Comparison of ENCODE assay signal across 1 cellular context in the genomic region with DNA sequence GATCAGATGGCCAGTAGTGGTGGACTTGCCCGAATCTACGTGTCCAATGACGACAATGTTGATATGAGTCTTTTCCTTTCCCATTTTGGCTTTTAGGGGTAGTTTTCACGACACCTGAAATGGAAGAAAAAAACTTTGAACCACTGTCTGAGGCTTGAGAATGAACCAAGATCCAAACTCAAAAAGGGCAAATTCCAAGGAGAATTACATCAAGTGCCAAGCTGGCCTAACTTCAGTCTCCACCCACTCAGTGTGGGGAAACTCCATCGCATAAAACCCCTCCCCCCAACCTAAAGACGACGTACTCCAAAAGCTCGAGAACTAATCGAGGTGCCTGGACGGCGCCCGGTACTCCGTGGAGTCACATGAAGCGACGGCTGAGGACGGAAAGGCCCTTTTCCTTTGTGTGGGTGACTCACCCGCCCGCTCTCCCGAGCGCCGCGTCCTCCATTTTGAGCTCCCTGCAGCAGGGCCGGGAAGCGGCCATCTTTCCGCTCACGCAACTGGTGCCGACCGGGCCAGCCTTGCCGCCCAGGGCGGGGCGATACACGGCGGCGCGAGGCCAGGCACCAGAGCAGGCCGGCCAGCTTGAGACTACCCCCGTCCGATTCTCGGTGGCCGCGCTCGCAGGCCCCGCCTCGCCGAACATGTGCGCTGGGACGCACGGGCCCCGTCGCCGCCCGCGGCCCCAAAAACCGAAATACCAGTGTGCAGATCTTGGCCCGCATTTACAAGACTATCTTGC.
TF ChIP-seq lines count a peak whose summit lies in the region.

No MANE protein-coding gene starts in this region.

TF ChIP-seq in WTC11, 78 proteins besides CTCF, POLR2A, EP300 and RAD21 (continued from another document):
- TF ChIP-seq, protein P1, sequence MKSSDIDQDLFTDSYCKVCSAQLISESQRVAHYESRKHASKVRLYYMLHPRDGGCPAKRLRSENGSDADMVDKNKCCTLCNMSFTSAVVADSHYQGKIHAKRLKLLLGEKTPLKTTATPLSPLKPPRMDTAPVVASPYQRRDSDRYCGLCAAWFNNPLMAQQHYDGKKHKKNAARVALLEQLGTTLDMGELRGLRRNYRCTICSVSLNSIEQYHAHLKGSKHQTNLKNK (CRISPR knock-in tag; IDR thresholded peaks at IDR 0.05) = peak; percentile 40; the same call in 1 of the 2 replicates
- TF ChIP-seq, protein P2, sequence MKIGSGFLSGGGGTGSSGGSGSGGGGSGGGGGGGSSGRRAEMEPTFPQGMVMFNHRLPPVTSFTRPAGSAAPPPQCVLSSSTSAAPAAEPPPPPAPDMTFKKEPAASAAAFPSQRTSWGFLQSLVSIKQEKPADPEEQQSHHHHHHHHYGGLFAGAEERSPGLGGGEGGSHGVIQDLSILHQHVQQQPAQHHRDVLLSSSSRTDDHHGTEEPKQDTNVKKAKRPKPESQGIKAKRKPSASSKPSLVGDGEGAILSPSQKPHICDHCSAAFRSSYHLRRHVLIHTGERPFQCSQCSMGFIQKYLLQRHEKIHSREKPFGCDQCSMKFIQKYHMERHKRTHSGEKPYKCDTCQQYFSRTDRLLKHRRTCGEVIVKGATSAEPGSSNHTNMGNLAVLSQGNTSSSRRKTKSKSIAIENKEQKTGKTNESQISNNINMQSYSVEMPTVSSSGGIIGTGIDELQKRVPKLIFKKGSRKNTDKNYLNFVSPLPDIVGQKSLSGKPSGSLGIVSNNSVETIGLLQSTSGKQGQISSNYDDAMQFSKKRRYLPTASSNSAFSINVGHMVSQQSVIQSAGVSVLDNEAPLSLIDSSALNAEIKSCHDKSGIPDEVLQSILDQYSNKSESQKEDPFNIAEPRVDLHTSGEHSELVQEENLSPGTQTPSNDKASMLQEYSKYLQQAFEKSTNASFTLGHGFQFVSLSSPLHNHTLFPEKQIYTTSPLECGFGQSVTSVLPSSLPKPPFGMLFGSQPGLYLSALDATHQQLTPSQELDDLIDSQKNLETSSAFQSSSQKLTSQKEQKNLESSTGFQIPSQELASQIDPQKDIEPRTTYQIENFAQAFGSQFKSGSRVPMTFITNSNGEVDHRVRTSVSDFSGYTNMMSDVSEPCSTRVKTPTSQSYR (CRISPR knock-in tag; IDR thresholded peaks at IDR 0.05) = no peak; the same call in 1 of the 2 replicates
- peak; percentile 94 for TF ChIP-seq NFATC4 (CRISPR knock-in tag; IDR thresholded peaks at IDR 0.05)
- TF ChIP-seq TP53 (CRISPR knock-in tag; IDR thresholded peaks at IDR 0.05) = no peak
- peak; percentile 55 for TF ChIP-seq SMAD3 (CRISPR knock-in tag; IDR thresholded peaks at IDR 0.05; ENCODE audit: borderline replicate concordance)
- no peak for TF ChIP-seq ZNF121 (CRISPR knock-in tag; IDR thresholded peaks at IDR 0.05)
- TF ChIP-seq HMGA2 (CRISPR knock-in tag; IDR thresholded peaks at IDR 0.05) = no peak
- no peak for TF ChIP-seq JAZF1 (CRISPR knock-in tag; IDR thresholded peaks at IDR 0.05)
- 0 out of 2 replicates have a peak, but pooled peaks have one; percentile 20 for TF ChIP-seq RORB (CRISPR knock-in tag; IDR thresholded peaks at IDR 0.05)
- peak; percentile 22; the same call in 1 of the 2 replicates for TF ChIP-seq ZNF317 (CRISPR knock-in tag; IDR thresholded peaks at IDR 0.05; ENCODE audit: borderline replicate concordance, low read depth)
- TF ChIP-seq OVOL2 (CRISPR knock-in tag; IDR thresholded peaks at IDR 0.05; ENCODE audit: borderline replicate concordance) = no peak
- peak; percentile 92; the same call in 1 of the 2 replicates for TF ChIP-seq ZNF671 (CRISPR knock-in tag; IDR thresholded peaks at IDR 0.05)
- TF ChIP-seq, protein P3, sequence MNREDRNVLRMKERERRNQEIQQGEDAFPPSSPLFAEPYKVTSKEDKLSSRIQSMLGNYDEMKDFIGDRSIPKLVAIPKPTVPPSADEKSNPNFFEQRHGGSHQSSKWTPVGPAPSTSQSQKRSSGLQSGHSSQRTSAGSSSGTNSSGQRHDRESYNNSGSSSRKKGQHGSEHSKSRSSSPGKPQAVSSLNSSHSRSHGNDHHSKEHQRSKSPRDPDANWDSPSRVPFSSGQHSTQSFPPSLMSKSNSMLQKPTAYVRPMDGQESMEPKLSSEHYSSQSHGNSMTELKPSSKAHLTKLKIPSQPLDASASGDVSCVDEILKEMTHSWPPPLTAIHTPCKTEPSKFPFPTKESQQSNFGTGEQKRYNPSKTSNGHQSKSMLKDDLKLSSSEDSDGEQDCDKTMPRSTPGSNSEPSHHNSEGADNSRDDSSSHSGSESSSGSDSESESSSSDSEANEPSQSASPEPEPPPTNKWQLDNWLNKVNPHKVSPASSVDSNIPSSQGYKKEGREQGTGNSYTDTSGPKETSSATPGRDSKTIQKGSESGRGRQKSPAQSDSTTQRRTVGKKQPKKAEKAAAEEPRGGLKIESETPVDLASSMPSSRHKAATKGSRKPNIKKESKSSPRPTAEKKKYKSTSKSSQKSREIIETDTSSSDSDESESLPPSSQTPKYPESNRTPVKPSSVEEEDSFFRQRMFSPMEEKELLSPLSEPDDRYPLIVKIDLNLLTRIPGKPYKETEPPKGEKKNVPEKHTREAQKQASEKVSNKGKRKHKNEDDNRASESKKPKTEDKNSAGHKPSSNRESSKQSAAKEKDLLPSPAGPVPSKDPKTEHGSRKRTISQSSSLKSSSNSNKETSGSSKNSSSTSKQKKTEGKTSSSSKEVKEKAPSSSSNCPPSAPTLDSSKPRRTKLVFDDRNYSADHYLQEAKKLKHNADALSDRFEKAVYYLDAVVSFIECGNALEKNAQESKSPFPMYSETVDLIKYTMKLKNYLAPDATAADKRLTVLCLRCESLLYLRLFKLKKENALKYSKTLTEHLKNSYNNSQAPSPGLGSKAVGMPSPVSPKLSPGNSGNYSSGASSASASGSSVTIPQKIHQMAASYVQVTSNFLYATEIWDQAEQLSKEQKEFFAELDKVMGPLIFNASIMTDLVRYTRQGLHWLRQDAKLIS (CRISPR knock-in tag; IDR thresholded peaks at IDR 0.05; ENCODE audit: borderline replicate concordance) = no peak; the same call in 1 of the 2 replicates
- TF ChIP-seq, protein P4, sequence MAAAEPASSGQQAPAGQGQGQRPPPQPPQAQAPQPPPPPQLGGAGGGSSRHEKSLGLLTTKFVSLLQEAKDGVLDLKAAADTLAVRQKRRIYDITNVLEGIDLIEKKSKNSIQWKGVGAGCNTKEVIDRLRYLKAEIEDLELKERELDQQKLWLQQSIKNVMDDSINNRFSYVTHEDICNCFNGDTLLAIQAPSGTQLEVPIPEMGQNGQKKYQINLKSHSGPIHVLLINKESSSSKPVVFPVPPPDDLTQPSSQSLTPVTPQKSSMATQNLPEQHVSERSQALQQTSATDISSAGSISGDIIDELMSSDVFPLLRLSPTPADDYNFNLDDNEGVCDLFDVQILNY (CRISPR knock-in tag; IDR thresholded peaks at IDR 0.05) = 0 out of 2 replicates have a peak, but pooled peaks have one; percentile 53
- peak; percentile 72; the same call in 1 of the 2 replicates for TF ChIP-seq FOXP1 (CRISPR knock-in tag; IDR thresholded peaks at IDR 0.05; ENCODE audit: borderline replicate concordance)
- TF ChIP-seq ETV6 (CRISPR knock-in tag; IDR thresholded peaks at IDR 0.05) = no peak; the same call in 1 of the 2 replicates
- TF ChIP-seq MYBL2 (CRISPR knock-in tag; IDR thresholded peaks at IDR 0.05) = no peak; the same call in 1 of the 2 replicates
- no peak for TF ChIP-seq NR3C1 (CRISPR knock-in tag; conservative IDR thresholded peaks at IDR 0.05; ENCODE audit: low read depth)
- TF ChIP-seq, protein P5, sequence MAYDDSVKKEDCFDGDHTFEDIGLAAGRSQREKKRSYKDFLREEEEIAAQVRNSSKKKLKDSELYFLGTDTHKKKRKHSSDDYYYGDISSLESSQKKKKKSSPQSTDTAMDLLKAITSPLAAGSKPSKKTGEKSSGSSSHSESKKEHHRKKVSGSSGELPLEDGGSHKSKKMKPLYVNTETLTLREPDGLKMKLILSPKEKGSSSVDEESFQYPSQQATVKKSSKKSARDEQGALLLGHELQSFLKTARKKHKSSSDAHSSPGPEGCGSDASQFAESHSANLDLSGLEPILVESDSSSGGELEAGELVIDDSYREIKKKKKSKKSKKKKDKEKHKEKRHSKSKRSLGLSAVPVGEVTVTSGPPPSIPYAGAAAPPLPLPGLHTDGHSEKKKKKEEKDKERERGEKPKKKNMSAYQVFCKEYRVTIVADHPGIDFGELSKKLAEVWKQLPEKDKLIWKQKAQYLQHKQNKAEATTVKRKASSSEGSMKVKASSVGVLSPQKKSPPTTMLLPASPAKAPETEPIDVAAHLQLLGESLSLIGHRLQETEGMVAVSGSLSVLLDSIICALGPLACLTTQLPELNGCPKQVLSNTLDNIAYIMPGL (CRISPR knock-in tag; IDR thresholded peaks at IDR 0.05) = no peak
- TF ChIP-seq, protein P6, sequence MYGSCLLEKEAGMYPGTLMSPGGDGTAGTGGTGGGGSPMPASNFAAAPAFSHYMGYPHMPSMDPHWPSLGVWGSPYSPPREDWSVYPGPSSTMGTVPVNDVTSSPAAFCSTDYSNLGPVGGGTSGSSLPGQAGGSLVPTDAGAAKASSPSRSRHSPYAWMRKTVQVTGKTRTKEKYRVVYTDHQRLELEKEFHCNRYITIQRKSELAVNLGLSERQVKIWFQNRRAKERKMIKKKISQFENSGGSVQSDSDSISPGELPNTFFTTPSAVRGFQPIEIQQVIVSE (CRISPR knock-in tag; IDR thresholded peaks at IDR 0.05; ENCODE audit: borderline replicate concordance) = peak; percentile 84; the same call in 1 of the 2 replicates
- TF ChIP-seq, protein P7, sequence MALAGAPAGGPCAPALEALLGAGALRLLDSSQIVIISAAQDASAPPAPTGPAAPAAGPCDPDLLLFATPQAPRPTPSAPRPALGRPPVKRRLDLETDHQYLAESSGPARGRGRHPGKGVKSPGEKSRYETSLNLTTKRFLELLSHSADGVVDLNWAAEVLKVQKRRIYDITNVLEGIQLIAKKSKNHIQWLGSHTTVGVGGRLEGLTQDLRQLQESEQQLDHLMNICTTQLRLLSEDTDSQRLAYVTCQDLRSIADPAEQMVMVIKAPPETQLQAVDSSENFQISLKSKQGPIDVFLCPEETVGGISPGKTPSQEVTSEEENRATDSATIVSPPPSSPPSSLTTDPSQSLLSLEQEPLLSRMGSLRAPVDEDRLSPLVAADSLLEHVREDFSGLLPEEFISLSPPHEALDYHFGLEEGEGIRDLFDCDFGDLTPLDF (CRISPR knock-in tag; IDR thresholded peaks at IDR 0.05) = no peak
- TF ChIP-seq, protein P8, sequence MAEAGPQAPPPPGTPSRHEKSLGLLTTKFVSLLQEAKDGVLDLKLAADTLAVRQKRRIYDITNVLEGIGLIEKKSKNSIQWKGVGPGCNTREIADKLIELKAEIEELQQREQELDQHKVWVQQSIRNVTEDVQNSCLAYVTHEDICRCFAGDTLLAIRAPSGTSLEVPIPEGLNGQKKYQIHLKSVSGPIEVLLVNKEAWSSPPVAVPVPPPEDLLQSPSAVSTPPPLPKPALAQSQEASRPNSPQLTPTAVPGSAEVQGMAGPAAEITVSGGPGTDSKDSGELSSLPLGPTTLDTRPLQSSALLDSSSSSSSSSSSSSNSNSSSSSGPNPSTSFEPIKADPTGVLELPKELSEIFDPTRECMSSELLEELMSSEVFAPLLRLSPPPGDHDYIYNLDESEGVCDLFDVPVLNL (CRISPR knock-in tag; IDR thresholded peaks at IDR 0.05; ENCODE audit: borderline replicate concordance, low read depth) = peak; percentile 58; the same call in 1 of the 2 replicates
- TF ChIP-seq ZNF138 (CRISPR knock-in tag; conservative IDR thresholded peaks at IDR 0.05) = no peak
- TF ChIP-seq NR2C2 (CRISPR knock-in tag; IDR thresholded peaks at IDR 0.05) = 0 out of 2 replicates have a peak, but pooled peaks have one; percentile 59
- peak; percentile 97 for TF ChIP-seq ZNF416 (CRISPR knock-in tag; IDR thresholded peaks at IDR 0.05)
- no peak for TF ChIP-seq TEAD4 (CRISPR knock-in tag; IDR thresholded peaks at IDR 0.05)
- TF ChIP-seq, protein P9, sequence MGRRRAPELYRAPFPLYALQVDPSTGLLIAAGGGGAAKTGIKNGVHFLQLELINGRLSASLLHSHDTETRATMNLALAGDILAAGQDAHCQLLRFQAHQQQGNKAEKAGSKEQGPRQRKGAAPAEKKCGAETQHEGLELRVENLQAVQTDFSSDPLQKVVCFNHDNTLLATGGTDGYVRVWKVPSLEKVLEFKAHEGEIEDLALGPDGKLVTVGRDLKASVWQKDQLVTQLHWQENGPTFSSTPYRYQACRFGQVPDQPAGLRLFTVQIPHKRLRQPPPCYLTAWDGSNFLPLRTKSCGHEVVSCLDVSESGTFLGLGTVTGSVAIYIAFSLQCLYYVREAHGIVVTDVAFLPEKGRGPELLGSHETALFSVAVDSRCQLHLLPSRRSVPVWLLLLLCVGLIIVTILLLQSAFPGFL (CRISPR knock-in tag; IDR thresholded peaks at IDR 0.05; ENCODE audit: borderline replicate concordance) = no peak
- TF ChIP-seq, protein P10, sequence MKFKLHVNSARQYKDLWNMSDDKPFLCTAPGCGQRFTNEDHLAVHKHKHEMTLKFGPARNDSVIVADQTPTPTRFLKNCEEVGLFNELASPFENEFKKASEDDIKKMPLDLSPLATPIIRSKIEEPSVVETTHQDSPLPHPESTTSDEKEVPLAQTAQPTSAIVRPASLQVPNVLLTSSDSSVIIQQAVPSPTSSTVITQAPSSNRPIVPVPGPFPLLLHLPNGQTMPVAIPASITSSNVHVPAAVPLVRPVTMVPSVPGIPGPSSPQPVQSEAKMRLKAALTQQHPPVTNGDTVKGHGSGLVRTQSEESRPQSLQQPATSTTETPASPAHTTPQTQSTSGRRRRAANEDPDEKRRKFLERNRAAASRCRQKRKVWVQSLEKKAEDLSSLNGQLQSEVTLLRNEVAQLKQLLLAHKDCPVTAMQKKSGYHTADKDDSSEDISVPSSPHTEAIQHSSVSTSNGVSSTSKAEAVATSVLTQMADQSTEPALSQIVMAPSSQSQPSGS (CRISPR knock-in tag; IDR thresholded peaks at IDR 0.05; ENCODE audit: borderline replicate concordance, low read depth) = no peak
- TF ChIP-seq, protein P11, sequence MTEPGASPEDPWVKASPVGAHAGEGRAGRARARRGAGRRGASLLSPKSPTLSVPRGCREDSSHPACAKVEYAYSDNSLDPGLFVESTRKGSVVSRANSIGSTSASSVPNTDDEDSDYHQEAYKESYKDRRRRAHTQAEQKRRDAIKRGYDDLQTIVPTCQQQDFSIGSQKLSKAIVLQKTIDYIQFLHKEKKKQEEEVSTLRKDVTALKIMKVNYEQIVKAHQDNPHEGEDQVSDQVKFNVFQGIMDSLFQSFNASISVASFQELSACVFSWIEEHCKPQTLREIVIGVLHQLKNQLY (CRISPR knock-in tag; IDR thresholded peaks at IDR 0.05) = 0 out of 2 replicates have a peak, but pooled peaks have one; percentile 55
